Comparison of ENCODE assay signal across 18 cellular contexts in genomic region chr11:78214331-78215194, GRCh38.
"Had no signal": no experiment of that assay in that cellular context is flagged by ENCODE, and none has a peak within 500 bp of the region (broad histone marks: within the 10 kb centered on the region; RNA-seq: fewer than 3 reads in every experiment).

No MANE protein-coding gene starts in this region.

- H3K4me3 ChIP-seq: adrenal gland, esophagus muscularis mucosa, heart right ventricle, pancreas, transverse colon, uterus had no signal

- H3K4me3 Mint-ChIP-seq: activated CD4-positive, alpha-beta T cell treated with anti-CD3 and anti-CD28 coated beads, Interleukin-2, amount 10 ng/mL, durations not matched to agents 7 days and 5 days; dendritic cell treated with granulocyte-macrophage colony-stimulating factor and Interleukin-4, amounts not matched to agents 40 ng/mL and 50 ng/mL, for 4 days; naive thymus-derived CD4-positive, alpha-beta T cell; stimulated activated memory B cell treated with anti-CD40 and anti-IgM and Interleukin-4, amounts not matched to agents 10 μg/mL and 1 μg/mL and 100 μg/mL, for 72 hours; T-cell had no signal

- DNase-seq: activated CD4-positive, alpha-beta T cell treated with anti-CD3 and anti-CD28 coated beads, Interleukin-2, amount 10 ng/mL, durations not matched to agents 7 days and 5 days; activated naive CD4-positive, alpha-beta T cell treated with anti-CD3 and anti-CD28 coated beads, Interleukin-2, amount 50 U/mL, for 16 hours; effector CD8-positive, alpha-beta T cell; heart right ventricle; kidney glomerular epithelial cell; mesenchymal stem cell; naive thymus-derived CD4-positive, alpha-beta T cell; pancreas; stimulated activated CD4-positive, alpha-beta T cell treated with anti-CD3 and anti-CD28 coated beads, Interleukin-4, amount 100 ng/mL, for 4 hours; transverse colon had no signal

- H3K9me3 Mint-ChIP-seq: activated CD4-positive, alpha-beta T cell treated with anti-CD3 and anti-CD28 coated beads, Interleukin-2, amount 10 ng/mL, durations not matched to agents 7 days and 5 days; dendritic cell treated with granulocyte-macrophage colony-stimulating factor and Interleukin-4, amounts not matched to agents 40 ng/mL and 50 ng/mL, for 4 days; naive thymus-derived CD4-positive, alpha-beta T cell; stimulated activated memory B cell treated with anti-CD40 and anti-IgM and Interleukin-4, amounts not matched to agents 10 μg/mL and 1 μg/mL and 100 μg/mL, for 72 hours; T-cell had no signal

- H3K27ac ChIP-seq: esophagus muscularis mucosa, heart right ventricle, pancreas, transverse colon, uterus had no signal

- H3K4me1 Mint-ChIP-seq: stimulated activated memory B cell treated with anti-CD40 and anti-IgM and Interleukin-4, amounts not matched to agents 10 μg/mL and 1 μg/mL and 100 μg/mL, for 72 hours had no signal

- H3K4me1 ChIP-seq: esophagus muscularis mucosa, pancreas, transverse colon, uterus had no signal

- H3K36me3 ChIP-seq: uterus had no signal

- H3K9me3 ChIP-seq: adrenal gland, esophagus muscularis mucosa, heart right ventricle, pancreas, transverse colon, uterus had no signal

- ATAC-seq: activated CD4-positive, CD25-positive, alpha-beta regulatory T cell treated with anti-CD3 and anti-CD28 coated beads, Interleukin-2, amount 50 U/mL, for 24 hours; heart right ventricle; naive thymus-derived CD4-positive, alpha-beta T cell; pancreas; SK-N-SH treated with all-trans-retinoic acid at 6 μM for 48 hours; stimulated activated memory B cell treated with anti-CD40 and anti-IgM and Interleukin-4, amounts not matched to agents 10 μg/mL and 1 μg/mL and 100 μg/mL, for 72 hours; T-cell had no signal

- H3K27me3 ChIP-seq: adrenal gland, esophagus muscularis mucosa, heart right ventricle, pancreas, transverse colon, uterus had no signal

- H3K27me3 Mint-ChIP-seq: activated CD4-positive, alpha-beta T cell treated with anti-CD3 and anti-CD28 coated beads, Interleukin-2, amount 10 ng/mL, durations not matched to agents 7 days and 5 days; dendritic cell treated with granulocyte-macrophage colony-stimulating factor and Interleukin-4, amounts not matched to agents 40 ng/mL and 50 ng/mL, for 4 days; naive thymus-derived CD4-positive, alpha-beta T cell; stimulated activated memory B cell treated with anti-CD40 and anti-IgM and Interleukin-4, amounts not matched to agents 10 μg/mL and 1 μg/mL and 100 μg/mL, for 72 hours; T-cell had no signal

- H3K27ac Mint-ChIP-seq: activated CD4-positive, alpha-beta T cell treated with anti-CD3 and anti-CD28 coated beads, Interleukin-2, amount 10 ng/mL, durations not matched to agents 7 days and 5 days; dendritic cell treated with granulocyte-macrophage colony-stimulating factor and Interleukin-4, amounts not matched to agents 40 ng/mL and 50 ng/mL, for 4 days; stimulated activated memory B cell treated with anti-CD40 and anti-IgM and Interleukin-4, amounts not matched to agents 10 μg/mL and 1 μg/mL and 100 μg/mL, for 72 hours; T-cell had no signal
